9 cellular contexts compared by ENCODE assay signal in genomic region chr6:28807682-28808280, GRCh38.
DNase-seq lines count a peak whose midpoint lies in the region; ATAC-seq and TF ChIP-seq lines count a peak whose summit lies in the region.
"Had no signal": no experiment of that assay in that cellular context is flagged by ENCODE, and none has a peak within 500 bp of the region (broad histone marks: within the 10 kb centered on the region; RNA-seq: fewer than 3 reads in every experiment).

No MANE protein-coding gene starts in this region.

- H3K4me3 ChIP-seq in neuronal stem cell (ENCODE audit: low read length in 2 of 2), result peak overlapping the region in 1 of 2 donors; percentile 44
- H3K4me3 ChIP-seq: adrenal gland had no signal

- peak overlapping the region; percentile 23 for H3K4me2 ChIP-seq in neuronal stem cell (ENCODE audit: insufficient read depth, low read length, poor library complexity, severe bottlenecking)

- H2BK120ac ChIP-seq in neuronal stem cell (ENCODE audit: low read depth, low read length), result no peak overlapping the region

- H3K27ac ChIP-seq in neuronal stem cell (replicated peaks; ENCODE audit: low read length), result no peak overlapping the region
- H3K27ac ChIP-seq: adrenal gland had no signal

- H3K4me1 ChIP-seq in neuronal stem cell (ENCODE audit: control insufficient read depth in 2 of 2, insufficient read depth in 1 of 2, low read depth in 1 of 2, low read length in 2 of 2), result peaks cover 0 to 5% of the 10 kb centered on the region in 2 donors
- H3K4me1 ChIP-seq: adrenal gland had no signal

- no peak overlapping the region for H2BK12ac ChIP-seq in neuronal stem cell (ENCODE audit: low read length)

- H3K9me3 ChIP-seq in neuronal stem cell (replicated peaks in 1 of 2; ENCODE audit: control insufficient read depth in 2 of 2, insufficient read depth in 1 of 2, low read depth in 1 of 2, low read length in 2 of 2), result no peaks in the 10 kb centered on the region
- H3K9me3 ChIP-seq: adrenal gland had no signal

- H3K27ac Mint-ChIP-seq in activated CD4-positive, alpha-beta T cell treated with anti-CD3 and anti-CD28 coated beads for 36 hours, result no peak overlapping the region

- H3K36me3 Mint-ChIP-seq in activated CD4-positive, alpha-beta T cell treated with anti-CD3 and anti-CD28 coated beads for 36 hours (ENCODE audit: low read depth), result peaks cover 8% of the 10 kb centered on the region

- peak; percentile 60 for DNase-seq in activated CD4-positive, alpha-beta T cell treated with anti-CD3 and anti-CD28 coated beads for 36 hours
- DNase-seq in activated CD4-positive, alpha-beta T cell treated with anti-CD3 and anti-CD28 coated beads for 4 hours, result no peak
- peak; percentile 30 to 74 for DNase-seq in NCI-H526 (lab: John Stamatoyannopoulos, UW)
- peak; percentile 58 for DNase-seq in astrocyte of the hippocampus (ENCODE audit: low read depth, low spot score)
- no peak for DNase-seq in neuronal stem cell (ENCODE audit: low spot score)
- no peak for DNase-seq in GM10266 (ENCODE audit: extremely low spot score)
- no peak for DNase-seq in activated gamma-delta T cell treated with Interleukin-2 at 50 U/mL for 16 hours

- H3K14ac ChIP-seq in neuronal stem cell (ENCODE audit: low read length), result no peak overlapping the region

- TF ChIP-seq CTCF in GM10266 (IDR thresholded peaks at IDR 0.05; ENCODE audit: control insufficient read depth, insufficient read depth, low read depth, missing control alignments), result no peak

- no peak overlapping the region for H3K4ac ChIP-seq in neuronal stem cell (ENCODE audit: low read length)

- no peaks in the 10 kb centered on the region for H3K36me3 ChIP-seq in neuronal stem cell (replicated peaks in 1 of 2; ENCODE audit: control insufficient read depth in 2 of 2, insufficient read depth in 2 of 2, low read length in 2 of 2)
- H3K36me3 ChIP-seq: adrenal gland had no signal

- H3K9ac ChIP-seq in neuronal stem cell (ENCODE audit: low read depth, low read length, poor library complexity), result no peak overlapping the region

- H4K91ac ChIP-seq in neuronal stem cell (ENCODE audit: low read depth, low read length, poor library complexity), result no peak overlapping the region

- no peak overlapping the region for H4K8ac ChIP-seq in neuronal stem cell (ENCODE audit: low read depth, low read length)

- CTCF ChIA-PET in activated CD4-positive, alpha-beta T cell treated with anti-CD3 and anti-CD28 coated beads for 36 hours (lab: Charles Lee), result no interaction called here

- H3K4me1 Mint-ChIP-seq in activated CD4-positive, alpha-beta T cell treated with anti-CD3 and anti-CD28 coated beads for 36 hours, result peaks cover 5% of the 10 kb centered on the region

- peaks cover 7% of the 10 kb centered on the region for H3K9me3 Mint-ChIP-seq in activated CD4-positive, alpha-beta T cell treated with anti-CD3 and anti-CD28 coated beads for 36 hours (ENCODE audit: low read depth)

- H3K4me3 Mint-ChIP-seq in activated CD4-positive, alpha-beta T cell treated with anti-CD3 and anti-CD28 coated beads for 36 hours, result peak overlapping the region; percentile 18

- POLR2A ChIA-PET in activated CD4-positive, alpha-beta T cell treated with anti-CD3 and anti-CD28 coated beads for 36 hours (lab: Charles Lee), result interaction anchor here (0.7 kb wide), 1 partner anchor 1157 kb away, joined by 14 read pairs; no protein-coding TSS in a partner anchor

- H3K18ac ChIP-seq in neuronal stem cell (ENCODE audit: low read length), result no peak overlapping the region

- no peak overlapping the region for H2AK5ac ChIP-seq in neuronal stem cell (ENCODE audit: low read depth, low read length)

- WGBS in neuronal stem cell (ENCODE audit: extremely low coverage in 2 of 2, insufficient read length in 2 of 2, insufficient replicate concordance in 1 of 2), 2 donors, result no CpG with 5 or more reads among the region's 12 CpGs

- no peak overlapping the region for H3K23ac ChIP-seq in neuronal stem cell (ENCODE audit: low read depth, low read length, poor library complexity)

- H2AFZ ChIP-seq in neuronal stem cell (ENCODE audit: low read length), result peak overlapping the region; percentile 74

- H2BK5ac ChIP-seq in neuronal stem cell (ENCODE audit: low read length), result no peak overlapping the region

- H3K27me3 ChIP-seq in neuronal stem cell (ENCODE audit: control insufficient read depth in 3 of 3, insufficient read depth in 3 of 3, low read depth in 1 of 3, low read length in 3 of 3), result peaks cover 9 to 65% (median 64%) of the 10 kb centered on the region in 3 experiments

- peaks cover 75% of the 10 kb centered on the region for H3K27me3 Mint-ChIP-seq in activated CD4-positive, alpha-beta T cell treated with anti-CD3 and anti-CD28 coated beads for 36 hours

- ATAC-seq in activated CD4-positive, alpha-beta T cell treated with anti-CD3 and anti-CD28 coated beads for 36 hours, result peak; percentile 51
- ATAC-seq in GM21825 (IDR thresholded peaks at IDR 0.05; ENCODE audit: unreplicated experiment), result no peak

- H3K79me1 ChIP-seq in neuronal stem cell (ENCODE audit: low read depth, low read length), result no peaks in the 10 kb centered on the region

- intact Hi-C loops in activated CD4-positive, alpha-beta T cell treated with anti-CD3 and anti-CD28 coated beads for 36 hours (cut with DNase I, micrococcal nuclease), result no loop called here

- no peak overlapping the region for H2BK15ac ChIP-seq in neuronal stem cell (ENCODE audit: low read length)

Comparison
In these comparisons a context has a peak if more than half of its experiments do, and no peak if none do; other contexts are left out.
1. DNase-seq: peak in activated CD4-positive, alpha-beta T cell treated with anti-CD3 and anti-CD28 coated beads for 36 hours (single experiment), NCI-H526 (2 of 2) and astrocyte of the hippocampus (single experiment); none in activated CD4-positive, alpha-beta T cell treated with anti-CD3 and anti-CD28 coated beads for 4 hours (0 of 2), neuronal stem cell (single experiment), GM10266 (single experiment) and activated gamma-delta T cell treated with Interleukin-2 at 50 U/mL for 16 hours (single experiment).